In the genomic region with DNA sequence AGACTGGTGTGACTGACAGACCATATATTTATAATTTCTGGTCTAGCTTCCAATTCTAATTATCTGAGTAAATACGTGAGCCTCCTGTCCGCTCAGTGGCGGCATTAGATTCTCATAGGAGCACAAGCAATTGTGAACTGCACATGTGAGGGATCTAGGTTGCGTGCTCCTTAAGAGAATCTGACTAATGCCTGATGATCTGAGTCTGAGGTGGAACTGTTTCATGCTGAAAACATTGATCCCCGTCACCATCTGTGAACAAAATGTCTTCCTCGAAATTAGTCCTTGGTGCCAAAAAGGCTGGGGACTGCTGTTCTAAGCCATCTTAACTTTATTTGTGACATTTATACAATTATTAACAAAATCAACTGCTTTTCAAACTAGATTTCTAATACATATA, we compare ENCODE assay signal across 24 cellular contexts.
"Had no signal": no experiment of that assay in that cellular context is flagged by ENCODE, and none has a peak within 500 bp of the region (broad histone marks: within the 10 kb centered on the region; RNA-seq: fewer than 3 reads in every experiment).

No MANE protein-coding gene starts in this region.

- ATAC-seq: activated CD8-positive, alpha-beta T cell treated with anti-CD3 and anti-CD28 coated beads for 36 hours; activated T-cell treated with anti-CD3 and anti-CD28 coated beads, Interleukin-2, amount 50 U/mL, for 4 hours; activated T-helper 17 cell treated with anti-CD3 and anti-CD28 coated beads, Interleukin-2, amount 50 U/mL, for 72 hours; gastrocnemius medialis; left cardiac atrium; left ventricle myocardium superior; mucosa of descending colon; right lobe of liver; stimulated activated naive CD8-positive, alpha-beta T cell treated with anti-CD3 and anti-CD28 coated beads, Interleukin-15, Interleukin-2, amounts not matched to agents 100 U/mL and 50 U/mL, for 24 hours had no signal

- DNase-seq: activated B cell treated with CpG ODN at 0.5 μM for 24 hours; activated CD4-positive, alpha-beta T cell treated with anti-CD3 and anti-CD28 coated beads, Interleukin-2, amount 50 U/mL, for 1 hour; activated CD8-positive, alpha-beta T cell treated with anti-CD3 and anti-CD28 coated beads for 36 hours; activated gamma-delta T cell treated with Interleukin-2 at 50 U/mL for 16 hours; activated naive CD4-positive, alpha-beta T cell treated with anti-CD3 and anti-CD28 coated beads, Interleukin-2, amount 50 U/mL, for 16 hours; activated T-cell treated with anti-CD3 and anti-CD28 coated beads, Interleukin-2, amount 50 U/mL, for 4 hours; amniotic stem cell; dermis blood vessel endothelial cell; effector CD4-positive, alpha-beta T cell; gastrocnemius medialis; left cardiac atrium; left ventricle myocardium superior; mucosa of descending colon; right lobe of liver; stimulated activated CD4-positive, alpha-beta T cell treated with anti-CD3 and anti-CD28 coated beads, Interleukin-12 subunit alpha, Interleukin-12 subunit beta, amount 100 ng/mL, for 4 hours; stimulated activated CD4-positive, alpha-beta T cell treated with anti-CD3 and anti-CD28 coated beads, Interleukin-4, amount 100 ng/mL, for 1 hour; stimulated activated naive CD8-positive, alpha-beta T cell treated with anti-CD3 and anti-CD28 coated beads, Interleukin-15, Interleukin-2, amounts not matched to agents 100 U/mL and 50 U/mL, for 24 hours; T-helper 2 cell; trophoblast cell had no signal

- H3K4me3 ChIP-seq: esophagus muscularis mucosa, gastrocnemius medialis, hepatocyte, mucosa of descending colon, right lobe of liver, skin epidermis, thoracic aorta had no signal

- H3K9me3 ChIP-seq: esophagus muscularis mucosa, gastrocnemius medialis, mucosa of descending colon, right lobe of liver, thoracic aorta had no signal

- H3K27me3 ChIP-seq: esophagus muscularis mucosa, gastrocnemius medialis, hepatocyte, right lobe of liver had no signal

- H3K79me2 ChIP-seq: hepatocyte had no signal

- H3K27ac ChIP-seq: esophagus muscularis mucosa, gastrocnemius medialis, hepatocyte, right lobe of liver, skin epidermis, thoracic aorta had no signal

- H3K36me3 ChIP-seq: esophagus muscularis mucosa, gastrocnemius medialis, right lobe of liver, thoracic aorta had no signal

- H3K4me1 ChIP-seq: right lobe of liver had no signal

- H2AFZ ChIP-seq: hepatocyte had no signal

- H3K4me2 ChIP-seq: hepatocyte had no signal
